Comparison of ENCODE assay signal across 21 cellular contexts in genomic region chr3:30372837-30373236, GRCh38.
"Had no signal": no experiment of that assay in that cellular context is flagged by ENCODE, and none has a peak within 500 bp of the region (broad histone marks: within the 10 kb centered on the region; RNA-seq: fewer than 3 reads in every experiment).

No MANE protein-coding gene starts in this region.

- H3K36me3 ChIP-seq: neutrophil, vagina, WERI-Rb-1 had no signal

- H2AFZ ChIP-seq: parathyroid adenoma had no signal

- H3K27ac ChIP-seq: neutrophil, parathyroid adenoma, testis, vagina, WERI-Rb-1 had no signal

- H3K79me2 ChIP-seq: parathyroid adenoma had no signal

- H3K4me2 ChIP-seq: smooth muscle cell had no signal

- H3K4me1 ChIP-seq: parathyroid adenoma, testis had no signal

- H3K9me3 ChIP-seq: neutrophil, testis, vagina had no signal

- H3K27me3 ChIP-seq: neutrophil, testis, vagina had no signal

- ATAC-seq: activated CD8-positive, alpha-beta memory T cell treated with anti-CD3 and anti-CD28 coated beads, Interleukin-2, amount 10 ng/mL, durations not matched to agents 7 days and 5 days; activated CD8-positive, alpha-beta T cell treated with anti-CD3 and anti-CD28 coated beads for 36 hours; naive thymus-derived CD8-positive, alpha-beta T cell; sciatic nerve had no signal

- DNase-seq: activated CD4-positive, alpha-beta T cell treated with anti-CD3 and anti-CD28 coated beads, Interleukin-2, amount 10 ng/mL, durations not matched to agents 7 days and 5 days; activated CD4-positive, CD25-positive, alpha-beta regulatory T cell treated with anti-CD3 and anti-CD28 coated beads, Interleukin-2, amount 50 U/mL, for 72 hours; activated CD8-positive, alpha-beta memory T cell treated with anti-CD3 and anti-CD28 coated beads, Interleukin-2, amount 10 ng/mL, durations not matched to agents 7 days and 5 days; activated CD8-positive, alpha-beta T cell treated with anti-CD3 and anti-CD28 coated beads for 36 hours; activated effector memory CD4-positive, alpha-beta T cell treated with anti-CD3 and anti-CD28 coated beads, Interleukin-2, amount 50 U/mL, for 16 hours; activated naive CD4-positive, alpha-beta T cell treated with anti-CD3 and anti-CD28 coated beads, Interleukin-2, amount 10 ng/mL, durations not matched to agents 7 days and 5 days; activated T-cell treated with anti-CD3 and anti-CD28 coated beads for 4 hours; cortex of kidney; endodermal cell; kidney glomerular epithelial cell; naive thymus-derived CD8-positive, alpha-beta T cell; stimulated activated CD4-positive, alpha-beta T cell treated with anti-CD3 and anti-CD28 coated beads, Interleukin-4, amount 100 ng/mL, for 1 hour; stimulated activated naive CD4-positive, alpha-beta T cell; testis; trophoblast cell; WERI-Rb-1 had no signal

- H3K4me3 ChIP-seq: smooth muscle cell, testis, vagina had no signal

- H3K9ac ChIP-seq: parathyroid adenoma had no signal
